In genomic region chr9:136773386-136774044, GRCh38 we compare ENCODE assay signal across 9 cellular contexts. TPM values are rescaled to one million over a fixed set of nuclear protein-coding genes. Genes with fewer than 3 reads are reported as not detected.
DNase-seq lines count a peak whose midpoint lies in the region; ATAC-seq lines count a peak whose summit lies in the region.
"Had no signal": no experiment of that assay in that cellular context is flagged by ENCODE, and none has a peak within 500 bp of the region (broad histone marks: within the 10 kb centered on the region; RNA-seq: fewer than 3 reads in every experiment).

No MANE protein-coding gene starts in this region.

- H3K9me3 Mint-ChIP-seq in activated CD4-positive, alpha-beta memory T cell treated with anti-CD3 and anti-CD28 coated beads for 36 hours: peaks cover 11% of the 10 kb centered on the region
- H3K9me3 Mint-ChIP-seq in naive B cell: peaks cover 0 to 6% (median 3%) of the 10 kb centered on the region in 7 donors

- intact Hi-C loops in activated CD4-positive, alpha-beta memory T cell treated with anti-CD3 and anti-CD28 coated beads for 36 hours (cut with micrococcal nuclease): no loop called here

- POLR2A ChIA-PET in activated CD4-positive, alpha-beta memory T cell treated with anti-CD3 and anti-CD28 coated beads for 36 hours (lab: Charles Lee): no interaction called here

- ATAC-seq in naive B cell (ENCODE audit: low read depth in 2 of 2): peak; percentile 83 to 89
- no peak for ATAC-seq in GM19452 (IDR thresholded peaks at IDR 0.05; ENCODE audit: unreplicated experiment)
- no peak for ATAC-seq in HG03045 (IDR thresholded peaks at IDR 0.05; ENCODE audit: unreplicated experiment)

- CTCF ChIA-PET in activated CD4-positive, alpha-beta memory T cell treated with anti-CD3 and anti-CD28 coated beads for 36 hours (lab: Charles Lee): interaction anchor here (1.2 kb wide), 1 partner anchor 41 kb away, joined by 3 read pairs; no protein-coding TSS in a partner anchor

- in situ Hi-C loops in KBM-7 (cut with MboI; ENCODE audit: low pct_unique_long_range_greater_than_20kb, low sequenced_read_pairs): no loop called here

- H3K4me3 Mint-ChIP-seq in activated CD4-positive, alpha-beta memory T cell treated with anti-CD3 and anti-CD28 coated beads for 36 hours: no peak overlapping the region
- peak overlapping the region in 1 of 8 donors; percentile 35 for H3K4me3 Mint-ChIP-seq in naive B cell

- H3K4me1 Mint-ChIP-seq in activated CD4-positive, alpha-beta memory T cell treated with anti-CD3 and anti-CD28 coated beads for 36 hours (ENCODE audit: low read depth): peaks cover 2% of the 10 kb centered on the region
- peaks cover 15 to 21% (median 16%) of the 10 kb centered on the region in 3 donors for H3K4me1 Mint-ChIP-seq in naive B cell

- peaks cover 8% of the 10 kb centered on the region for H3K27me3 Mint-ChIP-seq in activated CD4-positive, alpha-beta memory T cell treated with anti-CD3 and anti-CD28 coated beads for 36 hours
- H3K27me3 Mint-ChIP-seq in naive B cell: peaks cover 4 to 27% (median 22%) of the 10 kb centered on the region in 3 donors

- H3K36me3 Mint-ChIP-seq in activated CD4-positive, alpha-beta memory T cell treated with anti-CD3 and anti-CD28 coated beads for 36 hours: peaks cover 7% of the 10 kb centered on the region
- H3K36me3 Mint-ChIP-seq in naive B cell: peaks cover 0 to 8% of the 10 kb centered on the region in 2 donors

- no peak overlapping the region for H3K27ac Mint-ChIP-seq in activated CD4-positive, alpha-beta memory T cell treated with anti-CD3 and anti-CD28 coated beads for 36 hours
- peak overlapping the region in 1 of 6 donors; percentile 25 for H3K27ac Mint-ChIP-seq in naive B cell

- DNase-seq in NCI-H1694 (lab: John Stamatoyannopoulos, UW) (peak; percentile 4), NCI-H1694 treated with DMSO at 0.1 percent for 48 hours (lab: John Stamatoyannopoulos, UW) (no peak), KBM-7 (peak; percentile 83), naive B cell (peak; percentile 42), NCI-H2196 (lab: John Stamatoyannopoulos, UW; ENCODE audit: unreplicated experiment) (no peak)
- peak; percentile 37 for DNase-seq in activated CD4-positive, alpha-beta memory T cell treated with anti-CD3 and anti-CD28 coated beads for 36 hours
- DNase-seq: HCEC 1CT had no signal

RNA-seq across cellular contexts. Expression of gene LCN15, which starts 9.2 kb away (rescaled TPM):
- total RNA-seq in activated CD4-positive, alpha-beta memory T cell treated with anti-CD3 and anti-CD28 coated beads for 36 hours: not detected
- under 1 TPM in 1 of 6 donors, not detected in 5; 0.09 TPM for polyA plus RNA-seq in naive B cell (ENCODE audit: low read depth in 6 of 6)

RNA-seq across cellular contexts. Expression of gene LCN8, which starts 15.5 kb away (rescaled TPM):
- total RNA-seq in activated CD4-positive, alpha-beta memory T cell treated with anti-CD3 and anti-CD28 coated beads for 36 hours: not detected
- polyA plus RNA-seq in naive B cell (ENCODE audit: low read depth in 6 of 6): 10 to 100 TPM in 2 of 6 donors, under 1 TPM in 3, not detected in 1; 0.39 to 69.1 (median 0.73) TPM

RNA-seq across cellular contexts. Expression of gene TMEM141, which starts 17.6 kb away (rescaled TPM):
- total RNA-seq in activated CD4-positive, alpha-beta memory T cell treated with anti-CD3 and anti-CD28 coated beads for 36 hours: 10 to 100 TPM; 42.3 to 45.2 TPM
- 10 to 100 TPM; 29.3 to 47.7 (median 35.7) TPM for polyA plus RNA-seq in naive B cell (ENCODE audit: low read depth in 6 of 6)

RNA-seq across cellular contexts. Expression of gene CCDC183, which starts 22.6 kb away (rescaled TPM):
- total RNA-seq in activated CD4-positive, alpha-beta memory T cell treated with anti-CD3 and anti-CD28 coated beads for 36 hours: under 1 TPM; 0.21 to 0.36 TPM
- polyA plus RNA-seq in naive B cell (ENCODE audit: low read depth in 6 of 6): 1 to 10 TPM in 1 of 6 donors, under 1 TPM in 1, not detected in 4; 0.24 to 1.7 TPM

RNA-seq across cellular contexts. Expression of gene LCN6, which starts 25.2 kb away (rescaled TPM):
- total RNA-seq in activated CD4-positive, alpha-beta memory T cell treated with anti-CD3 and anti-CD28 coated beads for 36 hours: not detected
- not detected for polyA plus RNA-seq in naive B cell (ENCODE audit: low read depth in 6 of 6)

Comparison
In these comparisons a context has a peak if more than half of its experiments do, and no peak if none do; other contexts are left out.
1. DNase-seq: peak in NCI-H1694 (single experiment), KBM-7 (single experiment), activated CD4-positive, alpha-beta memory T cell treated with anti-CD3 and anti-CD28 coated beads for 36 hours (single experiment) and naive B cell (single experiment); none in NCI-H1694 treated with DMSO at 0.1 percent for 48 hours (single experiment) and NCI-H2196 (single experiment).
2. ATAC-seq: peak in naive B cell (2 of 2); none in GM19452 (single experiment) and HG03045 (single experiment).